In genomic region chr10:23148214-23148613, GRCh38 we compare ENCODE assay signal across 1 cellular context.
TF ChIP-seq lines count a peak whose summit lies in the region.

No MANE protein-coding gene starts in this region.

TF ChIP-seq in GM12878, 131 proteins besides CTCF, POLR2A, EP300 and RAD21:
- no peak for TF ChIP-seq REST (IDR thresholded peaks at IDR 0.05; ENCODE audit: low read depth, low read length)
- TF ChIP-seq TCF3 (IDR thresholded peaks at IDR 0.05; ENCODE audit: borderline replicate concordance, insufficient read depth, low read depth, low read length) = peak; percentile 67; the same call in 1 of the 2 replicates
- TF ChIP-seq, protein P1, sequence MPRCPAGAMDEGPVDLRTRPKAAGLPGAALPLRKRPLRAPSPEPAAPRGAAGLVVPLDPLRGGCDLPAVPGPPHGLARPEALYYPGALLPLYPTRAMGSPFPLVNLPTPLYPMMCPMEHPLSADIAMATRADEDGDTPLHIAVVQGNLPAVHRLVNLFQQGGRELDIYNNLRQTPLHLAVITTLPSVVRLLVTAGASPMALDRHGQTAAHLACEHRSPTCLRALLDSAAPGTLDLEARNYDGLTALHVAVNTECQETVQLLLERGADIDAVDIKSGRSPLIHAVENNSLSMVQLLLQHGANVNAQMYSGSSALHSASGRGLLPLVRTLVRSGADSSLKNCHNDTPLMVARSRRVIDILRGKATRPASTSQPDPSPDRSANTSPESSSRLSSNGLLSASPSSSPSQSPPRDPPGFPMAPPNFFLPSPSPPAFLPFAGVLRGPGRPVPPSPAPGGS (IDR thresholded peaks at IDR 0.05; ENCODE audit: borderline replicate concordance, insufficient read depth, low read depth, low read length, poor library complexity, severe bottlenecking) = peak; percentile 99
- TF ChIP-seq, protein P2, sequence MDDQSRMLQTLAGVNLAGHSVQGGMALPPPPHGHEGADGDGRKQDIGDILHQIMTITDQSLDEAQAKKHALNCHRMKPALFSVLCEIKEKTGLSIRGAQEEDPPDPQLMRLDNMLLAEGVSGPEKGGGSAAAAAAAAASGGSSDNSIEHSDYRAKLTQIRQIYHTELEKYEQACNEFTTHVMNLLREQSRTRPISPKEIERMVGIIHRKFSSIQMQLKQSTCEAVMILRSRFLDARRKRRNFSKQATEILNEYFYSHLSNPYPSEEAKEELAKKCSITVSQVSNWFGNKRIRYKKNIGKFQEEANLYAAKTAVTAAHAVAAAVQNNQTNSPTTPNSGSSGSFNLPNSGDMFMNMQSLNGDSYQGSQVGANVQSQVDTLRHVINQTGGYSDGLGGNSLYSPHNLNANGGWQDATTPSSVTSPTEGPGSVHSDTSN (IDR thresholded peaks at IDR 0.05; ENCODE audit: insufficient replicate concordance, low read depth, low read length) = peak; percentile 48
